In the genomic region with DNA sequence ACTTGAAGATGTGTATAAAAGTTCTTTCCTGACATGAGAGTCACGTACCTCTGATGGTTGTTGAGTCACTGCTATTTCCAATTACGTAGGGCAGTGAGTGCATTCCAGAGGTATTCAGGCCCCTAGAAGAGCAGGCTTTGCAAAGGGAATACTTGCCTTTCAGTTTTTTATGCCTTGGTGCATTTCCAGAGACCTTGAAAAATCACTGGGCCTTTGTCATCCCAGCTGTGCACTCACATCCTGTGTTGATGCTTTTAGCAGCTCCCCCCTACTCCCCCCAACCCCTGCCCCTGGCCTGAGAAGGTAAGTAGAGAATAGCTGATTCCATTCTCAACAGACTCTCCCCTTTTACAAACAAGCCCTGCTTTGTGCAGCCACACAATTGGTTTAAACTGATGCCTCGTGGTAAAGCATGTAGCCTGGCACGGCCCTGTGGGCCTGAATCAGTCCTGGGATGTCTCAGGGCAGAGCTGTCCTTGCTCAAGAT, we compare ENCODE assay signal across 9 cellular contexts.
A peak's percentile ranks its signal among the peaks of the same experiment; 100 is the strongest.
DNase-seq lines count a peak whose midpoint lies in the region; ATAC-seq and TF ChIP-seq lines count a peak whose summit lies in the region.
"Had no signal": no experiment of that assay in that cellular context is flagged by ENCODE, and none has a peak within 500 bp of the region (broad histone marks: within the 10 kb centered on the region; RNA-seq: fewer than 3 reads in every experiment).

No MANE protein-coding gene starts in this region.

- peaks cover 23% of the 10 kb centered on the region for H3K4me1 ChIP-seq in SJSA1 (replicated peaks)
- peaks cover 2 to 6% of the 10 kb centered on the region in 2 experiments for H3K4me1 ChIP-seq in trophoblast cell (ENCODE audit: control insufficient read depth in 1 of 2, insufficient read depth in 2 of 2, low read length in 2 of 2)

- no peak overlapping the region for H2AK5ac ChIP-seq in trophoblast cell (ENCODE audit: low read length)

- ATAC-seq in HG02571 (IDR thresholded peaks at IDR 0.05; ENCODE audit: unreplicated experiment) = no peak
- no peak for ATAC-seq in GM21526 (IDR thresholded peaks at IDR 0.05; ENCODE audit: low FRiP score, unreplicated experiment)

- no peak overlapping the region for H3K9ac ChIP-seq in trophoblast cell (ENCODE audit: low read length)

- no peak overlapping the region for H3K14ac ChIP-seq in trophoblast cell (ENCODE audit: low read length)

- no peak overlapping the region for H4K8ac ChIP-seq in trophoblast cell (ENCODE audit: low read depth, low read length)

- no peak overlapping the region for H3K18ac ChIP-seq in trophoblast cell (ENCODE audit: low read length)

- H2BK120ac ChIP-seq in trophoblast cell (ENCODE audit: insufficient read depth, low read length, poor library complexity) = no peak overlapping the region

- H2BK5ac ChIP-seq in trophoblast cell (ENCODE audit: low read depth, low read length, poor library complexity) = no peak overlapping the region

- H3K27ac ChIP-seq in SJSA1 (peak overlapping the region; percentile 75), trophoblast cell (ENCODE audit: low read depth, low read length) (peak overlapping the region; percentile 80)

- H2BK12ac ChIP-seq in trophoblast cell (ENCODE audit: low read length) = no peak overlapping the region

- no peak overlapping the region for H3K23ac ChIP-seq in trophoblast cell (ENCODE audit: low read length)

- H3K9me3 ChIP-seq in SJSA1 (replicated peaks) (no peaks in the 10 kb centered on the region), trophoblast cell (ENCODE audit: insufficient read depth, low read depth, low read length) (no peaks in the 10 kb centered on the region)

- H3K79me2 ChIP-seq in trophoblast cell (ENCODE audit: control insufficient read depth, insufficient read depth, low read length, poor library complexity) = no peaks in the 10 kb centered on the region

- no peak overlapping the region for H4K12ac ChIP-seq in trophoblast cell (ENCODE audit: low read depth, low read length)

- H3K4me3 ChIP-seq in SJSA1 (no peak overlapping the region), foreskin fibroblast (ENCODE audit: low read depth in 1 of 2, low read length in 2 of 2) (no peak overlapping the region), trophoblast cell (ENCODE audit: low read depth, low read length) (no peak overlapping the region)

- peak; percentile 97 for DNase-seq in EH (ENCODE audit: low read depth)
- peak; percentile 79 to 83 for DNase-seq in SJSA1 (ENCODE audit: low read depth in 1 of 2, low spot score in 2 of 2)
- peak; percentile 93 to 94 for DNase-seq in foreskin fibroblast
- DNase-seq in trophoblast cell = peak; percentile 70 to 81
- no peak for DNase-seq in activated T-cell treated with anti-CD3 and anti-CD28 coated beads, Interleukin-2, amount 50 U/mL, for 1 hour
- no peak for DNase-seq in NCI-H1694 (lab: John Stamatoyannopoulos, UW)
- DNase-seq: activated CD4-positive, alpha-beta T cell treated with anti-CD3 and anti-CD28 coated beads for 1 hour had no signal

- H3K36me3 ChIP-seq in SJSA1 (no peaks in the 10 kb centered on the region), trophoblast cell (ENCODE audit: control insufficient read depth in 1 of 2, insufficient read depth in 2 of 2, low read length in 2 of 2) (peaks cover 0 to 6% of the 10 kb centered on the region in 2 experiments)

- H3K79me1 ChIP-seq in trophoblast cell (ENCODE audit: low read length) = peaks cover 2% of the 10 kb centered on the region

- TF ChIP-seq CTCF in foreskin fibroblast (IDR thresholded peaks at IDR 0.05; ENCODE audit: low read depth, low read length) = no peak

- H3K4ac ChIP-seq in trophoblast cell (ENCODE audit: low read depth, low read length) = no peak overlapping the region

- no peak overlapping the region for H2AFZ ChIP-seq in trophoblast cell (ENCODE audit: insufficient read depth, low read length, poor library complexity)

- no CpG with 5 or more reads among the region's 4 CpGs for WGBS in trophoblast cell (ENCODE audit: extremely low coverage, insufficient coverage, insufficient read length)

- no peak overlapping the region for H4K91ac ChIP-seq in trophoblast cell (ENCODE audit: low read depth, low read length)

- H3K4me2 ChIP-seq in trophoblast cell (ENCODE audit: low read length) = peak overlapping the region; percentile 29

- H3K27me3 ChIP-seq in SJSA1 (replicated peaks) = no peaks in the 10 kb centered on the region
- H3K27me3 ChIP-seq in trophoblast cell (ENCODE audit: insufficient read depth, low read length) = no peaks in the 10 kb centered on the region

Comparison
In these comparisons a context has a peak if more than half of its experiments do, and no peak if none do; other contexts are left out.
1. DNase-seq: peak in EH (single experiment), SJSA1 (2 of 2), foreskin fibroblast (2 of 2) and trophoblast cell (2 of 2); none in activated T-cell treated with anti-CD3 and anti-CD28 coated beads, Interleukin-2, amount 50 U/mL, for 1 hour (single experiment) and NCI-H1694 (single experiment).